Comparison of ENCODE assay signal across 8 cellular contexts in genomic region chr5:40679071-40679997, GRCh38. TPM values are rescaled to one million over a fixed set of nuclear protein-coding genes. Genes with fewer than 3 reads are reported as not detected.
DNase-seq lines count a peak whose midpoint lies in the region; ATAC-seq, FAIRE-seq and TF ChIP-seq lines count a peak whose summit lies in the region.

Gene PTGER4 (plus strand): TSS chr5:40679915. CDS start chr5:40680994, 1,079 bp downstream.

- TF ChIP-seq RAD21 in A549 (conservative IDR thresholded peaks at IDR 0.05 in 1 of 2, IDR thresholded peaks at IDR 0.05 in 1 of 2), result peak in 1 of 2 experiments; percentile 19; a peak in 3 of 5 replicates

- H3K9me3 ChIP-seq in A549, result no peaks in the 10 kb centered on the region

- 0% methylated on average over 35 of the region's 67 CpGs for WGBS in A549 (ENCODE audit: missing lambda C conversion rate)

- peak within 1 kb of the TSS; percentile 66 for H3K4me3 ChIP-seq in A549
- peak within 1 kb of the TSS; percentile 67 for H3K4me3 ChIP-seq in kidney epithelial cell (ENCODE audit: low read depth, low read length)

- peaks cover 41% of the 10 kb centered on the region for H3K36me3 Mint-ChIP-seq in central memory CD8-positive, alpha-beta T cell (ENCODE audit: insufficient read depth)

- H3K36me3 ChIP-seq in kidney epithelial cell (ENCODE audit: control insufficient read depth, insufficient read depth, low read length), result no peaks in the 10 kb centered on the region

- TF ChIP-seq CTCF in A549 (IDR thresholded peaks at IDR 0.05) (no peak), kidney epithelial cell (IDR thresholded peaks at IDR 0.05; ENCODE audit: insufficient read depth, low read length, poor library complexity, severe bottlenecking) (no peak)

- peak; percentile 69 for TF ChIP-seq POLR2A in A549 (IDR thresholded peaks at IDR 0.05; ENCODE audit: low read length)

- ATAC-seq in A549 (peak; percentile 87 to 94), GM18867 (IDR thresholded peaks at IDR 0.05; ENCODE audit: unreplicated experiment) (peak; percentile 75), HG03097 (IDR thresholded peaks at IDR 0.05; ENCODE audit: low FRiP score, unreplicated experiment) (peak; percentile 61)
- ATAC-seq in central memory CD8-positive, alpha-beta T cell (replicated peaks; ENCODE audit: extremely low read depth, poor library complexity, severe bottlenecking), result peak; percentile 47

- H3K4me1 ChIP-seq in A549, result peaks cover 20% of the 10 kb centered on the region

- POLR2A ChIA-PET in A549 (lab: Yijun Ruan, JAX), result interaction anchor here (0.6 to 1.5 kb wide), 10 partner anchors 127 to 1105 kb away, joined by 3 to 7 read pairs (median 4); no protein-coding TSS in a partner anchor

- CTCF ChIA-PET in A549 (lab: Yijun Ruan, JAX), result interaction anchor here (1.2 to 2.0 kb wide), 7 partner anchors 10 to 968 kb away, joined by 3 to 7 read pairs (median 4); no protein-coding TSS in a partner anchor

- DNase-seq in A549 (ENCODE audit: low read depth in 1 of 2, low spot score in 1 of 2) (peak; percentile 93), NCI-H446 (lab: John Stamatoyannopoulos, UW) (peak; percentile 41 to 90), kidney epithelial cell (ENCODE audit: low read depth) (peak; percentile 76)
- peak; percentile 85 for DNase-seq in activated CD4-positive, CD25-positive, alpha-beta regulatory T cell treated with anti-CD3 and anti-CD28 coated beads, Interleukin-2, amount 50 U/mL, for 72 hours
- DNase-seq in central memory CD8-positive, alpha-beta T cell (ENCODE audit: low spot score in 2 of 2), result peak; percentile 77 to 79
- DNase-seq in stimulated activated CD4-positive, alpha-beta T cell treated with anti-CD3 and anti-CD28 coated beads, Interleukin-15, amount 100 ng/mL, for 24 hours, result peak; percentile 96

- FAIRE-seq in A549 (lab: Jason Lieb, UNC), result no peak

- H3K27me3 ChIP-seq in kidney epithelial cell (ENCODE audit: control insufficient read depth, insufficient read depth, low read length), result no peaks in the 10 kb centered on the region

- peak within 1 kb of the TSS; percentile 90 for H3K27ac ChIP-seq in A549

- H3K4me2 ChIP-seq in A549, result peak within 1 kb of the TSS; percentile 89

- TF ChIP-seq EP300 in A549 (IDR thresholded peaks at IDR 0.05), result no peak

- no peaks in the 10 kb centered on the region for H3K27me3 Mint-ChIP-seq in central memory CD8-positive, alpha-beta T cell

- H3K4me3 Mint-ChIP-seq in central memory CD8-positive, alpha-beta T cell, result peak within 1 kb of the TSS; percentile 99

- no peaks in the 10 kb centered on the region for H3K9me3 Mint-ChIP-seq in central memory CD8-positive, alpha-beta T cell

- peaks cover 84% of the 10 kb centered on the region for H3K4me1 Mint-ChIP-seq in central memory CD8-positive, alpha-beta T cell

- peak within 1 kb of the TSS; percentile 100 for H3K27ac Mint-ChIP-seq in central memory CD8-positive, alpha-beta T cell (ENCODE audit: low read depth)

TF ChIP-seq in A549, 52 proteins besides CTCF, POLR2A, EP300 and RAD21 (continues in another document):
- TF ChIP-seq BHLHE40 (IDR thresholded peaks at IDR 0.05; ENCODE audit: low read depth, low read length), result no peak
- no peak for TF ChIP-seq RARB (CRISPR knock-in tag; IDR thresholded peaks at IDR 0.05)
- TF ChIP-seq MAX (IDR thresholded peaks at IDR 0.05), result peak; percentile 58
- no peak for TF ChIP-seq CBX8 (IDR thresholded peaks at IDR 0.05)
- TF ChIP-seq EHF (CRISPR knock-in tag; IDR thresholded peaks at IDR 0.05), result no peak
- no peak for TF ChIP-seq KDM1A (IDR thresholded peaks at IDR 0.05; ENCODE audit: low read depth)
- TF ChIP-seq HES2 (IDR thresholded peaks at IDR 0.05), result no peak
- no peak for TF ChIP-seq ATOH8 (CRISPR knock-in tag; IDR thresholded peaks at IDR 0.05; ENCODE audit: low read depth)
- TF ChIP-seq RNF2 (IDR thresholded peaks at IDR 0.05; ENCODE audit: borderline replicate concordance, low read depth), result no peak
- peak; percentile 16; the same call in 1 of the 2 replicates for TF ChIP-seq PHF8 (IDR thresholded peaks at IDR 0.05; ENCODE audit: borderline replicate concordance, low read depth)
- TF ChIP-seq KDM5A (IDR thresholded peaks at IDR 0.05), result no peak
- TF ChIP-seq HDAC2 (IDR thresholded peaks at IDR 0.05), result no peak
- TF ChIP-seq CHD2 (IDR thresholded peaks at IDR 0.05; ENCODE audit: low read length, partially characterized antibody), result no peak
- 0 out of 2 replicates have a peak, but pooled peaks have one; percentile 6 for TF ChIP-seq E2F6 (IDR thresholded peaks at IDR 0.05; ENCODE audit: borderline replicate concordance, low read depth)
- TF ChIP-seq GATA3 (IDR thresholded peaks at IDR 0.05; ENCODE audit: borderline replicate concordance), result no peak
- TF ChIP-seq TFCP2L1 (CRISPR knock-in tag; IDR thresholded peaks at IDR 0.05), result no peak
- no peak for TF ChIP-seq ZC3H11A (IDR thresholded peaks at IDR 0.05)
- no peak for TF ChIP-seq HMGXB4 (CRISPR knock-in tag; IDR thresholded peaks at IDR 0.05; ENCODE audit: borderline replicate concordance)
- TF ChIP-seq FOSB (CRISPR knock-in tag; IDR thresholded peaks at IDR 0.05), result no peak
- TF ChIP-seq HOXB5 (CRISPR knock-in tag; IDR thresholded peaks at IDR 0.05), result no peak
- no peak for TF ChIP-seq RFX5 (IDR thresholded peaks at IDR 0.05)
- TF ChIP-seq ESRRA (IDR thresholded peaks at IDR 0.05; ENCODE audit: borderline replicate concordance, low read length), result no peak
- TF ChIP-seq ELK1 (IDR thresholded peaks at IDR 0.05; ENCODE audit: low read depth, low read length), result no peak
- TF ChIP-seq HOXA7 (CRISPR knock-in tag; IDR thresholded peaks at IDR 0.05), result no peak

RNA-seq across cellular contexts. Expression of gene PTGER4, which starts in this region (rescaled TPM):
- polyA plus RNA-seq in A549 (2011; rRNA removed) (0.89 and 0.90 TPM in 2 replicates), A549 (2017; fragmentation: RNase III; extraction: RNeasy Plus Mini Kit Qiagen cat#74134 plus additional on column Dnase treatment) (0.54 to 0.99 TPM (median 0.62 TPM) in 3 replicates)
- 2.3 and 3.9 TPM in 2 replicates for polyA plus RNA-seq in A549 (2012; cell fraction: cytosol; rRNA removed)
- polyA plus RNA-seq in A549 (2012; cell fraction: nucleus; rRNA removed), result 4.8 and 7.2 TPM in 2 replicates
- polyA minus RNA-seq in A549 (2011; rRNA and poly(A)+ RNA removed), result 1.4 and 1.6 TPM in 2 replicates
- total RNA-seq in kidney epithelial cell, result 13.5 and 13.8 TPM in 2 replicates

Comparison
In these comparisons a context has a peak if more than half of its experiments do, and no peak if none do; other contexts are left out.
1. Peak in every context shown above with its lines: DNase-seq, ATAC-seq, H3K4me3 ChIP-seq and H3K27ac ChIP-seq.